In genomic region chr3:129575233-129575986, GRCh38 we compare ENCODE assay signal across 20 cellular contexts. TPM values are rescaled to one million over a fixed set of nuclear protein-coding genes. Genes with fewer than 3 reads are reported as not detected.
DNase-seq lines count a peak whose midpoint lies in the region; ATAC-seq and TF ChIP-seq lines count a peak whose summit lies in the region.
"Had no signal": no experiment of that assay in that cellular context is flagged by ENCODE, and none has a peak within 500 bp of the region (broad histone marks: within the 10 kb centered on the region; RNA-seq: fewer than 3 reads in every experiment).

No MANE protein-coding gene starts in this region.

- H3K9me3 ChIP-seq in CD4-positive, alpha-beta T cell (ENCODE audit: control insufficient read depth, low read length) = no peaks in the 10 kb centered on the region
- peaks cover 0 to 1% of the 10 kb centered on the region in 2 donors for H3K9me3 ChIP-seq in neuronal stem cell (replicated peaks in 1 of 2; ENCODE audit: control insufficient read depth in 2 of 2, insufficient read depth in 1 of 2, low read depth in 1 of 2, low read length in 2 of 2)
- H3K9me3 ChIP-seq: heart left ventricle, neutrophil had no signal

- peaks cover 0 to 8% of the 10 kb centered on the region in 2 donors for H3K4me1 ChIP-seq in neuronal stem cell (ENCODE audit: control insufficient read depth in 2 of 2, insufficient read depth in 1 of 2, low read depth in 1 of 2, low read length in 2 of 2)
- no peaks in the 10 kb centered on the region for H3K4me1 ChIP-seq in foreskin keratinocyte

- no peak overlapping the region for H3K4me3 ChIP-seq in neuronal stem cell (ENCODE audit: low read length in 2 of 2)
- H3K4me3 ChIP-seq: heart left ventricle had no signal

- peaks cover 0 to 30% of the 10 kb centered on the region in 2 donors for H3K36me3 ChIP-seq in neuronal stem cell (replicated peaks in 1 of 2; ENCODE audit: control insufficient read depth in 2 of 2, insufficient read depth in 2 of 2, low read length in 2 of 2)
- H3K36me3 ChIP-seq: neutrophil had no signal

- TF ChIP-seq CTCF in CD4-positive, alpha-beta T cell (IDR thresholded peaks at IDR 0.05) = no peak
- TF ChIP-seq CTCF in HFFc6 (IDR thresholded peaks at IDR 0.05) = peak; percentile 17; the same call in 1 of the 2 replicates
- no peak for TF ChIP-seq CTCF in chondrocyte (IDR thresholded peaks at IDR 0.05)
- TF ChIP-seq CTCF in foreskin keratinocyte (conservative IDR thresholded peaks at IDR 0.05) = no peak

- peak overlapping the region; percentile 59 for H2BK15ac ChIP-seq in neuronal stem cell (ENCODE audit: low read length)

- no peak overlapping the region for H3K9ac ChIP-seq in neuronal stem cell (ENCODE audit: low read depth, low read length, poor library complexity)

- H3K27ac Mint-ChIP-seq in CD4-positive, alpha-beta T cell = peak overlapping the region; percentile 97
- no peak overlapping the region for H3K27ac Mint-ChIP-seq in HFFc6
- peak overlapping the region; percentile 36 for H3K27ac Mint-ChIP-seq in chondrocyte (ENCODE audit: unreplicated experiment)
- H3K27ac Mint-ChIP-seq: activated naive CD8-positive, alpha-beta T cell treated with anti-CD3 and anti-CD28 coated beads for 36 hours had no signal

- peaks cover 26% of the 10 kb centered on the region for H3K4me1 Mint-ChIP-seq in CD4-positive, alpha-beta T cell (ENCODE audit: low read depth)
- H3K4me1 Mint-ChIP-seq in HFFc6 (ENCODE audit: low read depth) (no peaks in the 10 kb centered on the region), chondrocyte (ENCODE audit: low read depth) (no peaks in the 10 kb centered on the region)

- no peak for DNase-seq in CD4-positive, alpha-beta T cell
- DNase-seq in HFFc6 (no peak), chondrocyte (ENCODE audit: low spot score) (no peak), neuronal stem cell (ENCODE audit: low spot score) (no peak), foreskin keratinocyte (no peak), NCI-H345 (lab: John Stamatoyannopoulos, UW) (no peak)
- DNase-seq: activated CD4-positive, alpha-beta memory T cell treated with anti-CD3 and anti-CD28 coated beads, Interleukin-2, amount 10 ng/mL, durations not matched to agents 7 days and 5 days; activated naive CD8-positive, alpha-beta T cell treated with anti-CD3 and anti-CD28 coated beads for 36 hours; activated T-cell treated with anti-CD3 and anti-CD28 coated beads, Interleukin-2, amount 50 U/mL, for 24 hours; DMS153; mesendoderm; NCI-H1092; NCI-H2107; retina had no signal

- WGBS in neuronal stem cell (ENCODE audit: extremely low coverage in 2 of 2, insufficient read length in 2 of 2, insufficient replicate concordance in 1 of 2), 2 donors = no CpG with 5 or more reads among the region's 19 CpGs

- H2BK5ac ChIP-seq in neuronal stem cell (ENCODE audit: low read length) = peak overlapping the region; percentile 43

- no peak overlapping the region for H3K4ac ChIP-seq in neuronal stem cell (ENCODE audit: low read length)

- peak overlapping the region; percentile 93 for H2AK5ac ChIP-seq in neuronal stem cell (ENCODE audit: low read depth, low read length)

- H2AFZ ChIP-seq in neuronal stem cell (ENCODE audit: low read length) = no peak overlapping the region

- no peaks in the 10 kb centered on the region for H3K36me3 Mint-ChIP-seq in CD4-positive, alpha-beta T cell (ENCODE audit: low read depth)
- H3K36me3 Mint-ChIP-seq in HFFc6 (ENCODE audit: low read depth) (no peaks in the 10 kb centered on the region), chondrocyte (ENCODE audit: low read depth) (peaks cover 27% of the 10 kb centered on the region)
- H3K36me3 Mint-ChIP-seq: activated naive CD8-positive, alpha-beta T cell treated with anti-CD3 and anti-CD28 coated beads for 36 hours had no signal

- H3K4me3 Mint-ChIP-seq in CD4-positive, alpha-beta T cell = no peak overlapping the region
- H3K4me3 Mint-ChIP-seq in HFFc6 (no peak overlapping the region), chondrocyte (ENCODE audit: unreplicated experiment) (no peak overlapping the region)
- H3K4me3 Mint-ChIP-seq: activated CD4-positive, alpha-beta memory T cell treated with anti-CD3 and anti-CD28 coated beads, Interleukin-2, amount 10 ng/mL, durations not matched to agents 7 days and 5 days; activated naive CD8-positive, alpha-beta T cell treated with anti-CD3 and anti-CD28 coated beads for 36 hours; activated T-cell treated with anti-CD3 and anti-CD28 coated beads, Interleukin-2, amount 50 U/mL, for 24 hours had no signal

- peak overlapping the region; percentile 82 for H3K14ac ChIP-seq in neuronal stem cell (ENCODE audit: low read length)

- peak overlapping the region; percentile 78 for H3K18ac ChIP-seq in neuronal stem cell (ENCODE audit: low read length)

- H3K27me3 Mint-ChIP-seq in CD4-positive, alpha-beta T cell = no peaks in the 10 kb centered on the region
- H3K27me3 Mint-ChIP-seq in HFFc6 (ENCODE audit: insufficient read depth) (peaks cover 2% of the 10 kb centered on the region), chondrocyte (ENCODE audit: low read depth) (no peaks in the 10 kb centered on the region)
- H3K27me3 Mint-ChIP-seq: activated CD4-positive, alpha-beta memory T cell treated with anti-CD3 and anti-CD28 coated beads, Interleukin-2, amount 10 ng/mL, durations not matched to agents 7 days and 5 days; activated naive CD8-positive, alpha-beta T cell treated with anti-CD3 and anti-CD28 coated beads for 36 hours; activated T-cell treated with anti-CD3 and anti-CD28 coated beads, Interleukin-2, amount 50 U/mL, for 24 hours had no signal

- POLR2A ChIA-PET in CD4-positive, alpha-beta T cell (lab: Charles Lee) = interaction anchor here (3.0 to 3.4 kb wide), 3 partner anchors 18 to 135 kb away, joined by 19 to 45 read pairs (median 31); partner anchors contain the start of genes IFT122, MBD4 and PLXND1

- no peak overlapping the region for H4K8ac ChIP-seq in neuronal stem cell (ENCODE audit: low read depth, low read length)

- peak overlapping the region; percentile 69 for H4K91ac ChIP-seq in neuronal stem cell (ENCODE audit: low read depth, low read length, poor library complexity)

- intact Hi-C loops in CD4-positive, alpha-beta T cell (cut with DNase I, micrococcal nuclease) = no loop called here

- no peak overlapping the region for H3K23ac ChIP-seq in neuronal stem cell (ENCODE audit: low read depth, low read length, poor library complexity)

- no peaks in the 10 kb centered on the region for H3K79me1 ChIP-seq in neuronal stem cell (ENCODE audit: low read depth, low read length)

- H3K27me3 ChIP-seq in CD4-positive, alpha-beta T cell (ENCODE audit: control insufficient read depth, insufficient read depth, low read length) = no peaks in the 10 kb centered on the region
- H3K27me3 ChIP-seq in neuronal stem cell (ENCODE audit: control insufficient read depth in 3 of 3, insufficient read depth in 3 of 3, low read depth in 1 of 3, low read length in 3 of 3) (no peaks in the 10 kb centered on the region), foreskin keratinocyte (peaks cover 4% of the 10 kb centered on the region)
- H3K27me3 ChIP-seq: heart left ventricle, neutrophil had no signal

- no peak overlapping the region for H3K27ac ChIP-seq in CD4-positive, alpha-beta T cell (ENCODE audit: low read depth, low read length)
- H3K27ac ChIP-seq in neuronal stem cell (replicated peaks; ENCODE audit: low read length) (no peak overlapping the region), foreskin keratinocyte (no peak overlapping the region)
- H3K27ac ChIP-seq: neutrophil had no signal

- no peak for ATAC-seq in CD4-positive, alpha-beta T cell (ENCODE audit: poor library complexity)
- ATAC-seq in foreskin keratinocyte (no peak), HG03045 (IDR thresholded peaks at IDR 0.05; ENCODE audit: unreplicated experiment) (no peak)
- ATAC-seq: heart left ventricle had no signal

- H3K4me2 ChIP-seq in neuronal stem cell (ENCODE audit: insufficient read depth, low read length, poor library complexity, severe bottlenecking) = no peak overlapping the region

- peak overlapping the region; percentile 61 for H2BK120ac ChIP-seq in neuronal stem cell (ENCODE audit: low read depth, low read length)

- no peaks in the 10 kb centered on the region for H3K9me3 Mint-ChIP-seq in CD4-positive, alpha-beta T cell
- no peaks in the 10 kb centered on the region for H3K9me3 Mint-ChIP-seq in HFFc6
- no peaks in the 10 kb centered on the region for H3K9me3 Mint-ChIP-seq in chondrocyte (ENCODE audit: low read depth)
- H3K9me3 Mint-ChIP-seq: activated CD4-positive, alpha-beta memory T cell treated with anti-CD3 and anti-CD28 coated beads, Interleukin-2, amount 10 ng/mL, durations not matched to agents 7 days and 5 days; activated naive CD8-positive, alpha-beta T cell treated with anti-CD3 and anti-CD28 coated beads for 36 hours; activated T-cell treated with anti-CD3 and anti-CD28 coated beads, Interleukin-2, amount 50 U/mL, for 24 hours had no signal

- no peak overlapping the region for H2BK12ac ChIP-seq in neuronal stem cell (ENCODE audit: low read length)

- CTCF ChIA-PET in CD4-positive, alpha-beta T cell (lab: Charles Lee) = no interaction called here

RNA-seq across cellular contexts. Expression of gene PLXND1, which starts 31.1 kb away (rescaled TPM):
- total RNA-seq in CD4-positive, alpha-beta T cell = 10 to 100 TPM; 61.7 to 62.5 TPM
- 100 to 1,000 TPM in 5 of 6 experiments, 10 to 100 TPM in 1; 86.7 to 118 (median 108) TPM for total RNA-seq in HFFc6 (2021; fragmentation: NEBNext Ultra II Directional; extraction: Animal tissue kit (Norgen Biotek cat#: 25700))
- 267 to 284 TPM (median 270 TPM) in 3 replicates for total RNA-seq in chondrocyte
- polyA plus RNA-seq in neuronal stem cell (2013, experiment 1 of 2) = 43.7 TPM
- 41.8 TPM for polyA plus RNA-seq in neuronal stem cell (2013, experiment 2 of 2)
- 1.8 and 3.1 TPM in 2 replicates for total RNA-seq in foreskin keratinocyte
- polyA plus RNA-seq in foreskin keratinocyte = 1.3 and 2.5 TPM in 2 replicates

RNA-seq across cellular contexts. Expression of gene H1-8, which starts 32.4 kb away (rescaled TPM):
- total RNA-seq in CD4-positive, alpha-beta T cell = not detected
- not detected for total RNA-seq in HFFc6 (2021; fragmentation: NEBNext Ultra II Directional; extraction: Animal tissue kit (Norgen Biotek cat#: 25700))
- not detected in 3 replicates for total RNA-seq in chondrocyte
- polyA plus RNA-seq in neuronal stem cell (2013, experiment 1 of 2) = not detected
- polyA plus RNA-seq in neuronal stem cell (2013, experiment 2 of 2) = not detected
- not detected in 2 replicates for total RNA-seq in foreskin keratinocyte
- polyA plus RNA-seq in foreskin keratinocyte = not detected in 2 replicates
- total RNA-seq: activated CD4-positive, alpha-beta memory T cell treated with anti-CD3 and anti-CD28 coated beads, Interleukin-2, amount 10 ng/mL, durations not matched to agents 7 days and 5 days; activated naive CD8-positive, alpha-beta T cell treated with anti-CD3 and anti-CD28 coated beads for 36 hours; fibroblast of lung; H4; heart left ventricle; RPMI7951 had no signal
- polyA plus RNA-seq: fibroblast of lung, heart left ventricle had no signal

RNA-seq across cellular contexts. Expression of gene RHO, which starts 47.0 kb away (rescaled TPM):
- not detected for total RNA-seq in CD4-positive, alpha-beta T cell
- total RNA-seq in HFFc6 (2021; fragmentation: NEBNext Ultra II Directional; extraction: Animal tissue kit (Norgen Biotek cat#: 25700)) = not detected
- not detected in 3 replicates for total RNA-seq in chondrocyte
- 0.06 TPM for polyA plus RNA-seq in neuronal stem cell (2013, experiment 1 of 2)
- polyA plus RNA-seq in neuronal stem cell (2013, experiment 2 of 2) = 0.01 TPM
- not detected in 2 replicates for total RNA-seq in foreskin keratinocyte
- polyA plus RNA-seq in foreskin keratinocyte = not detected in 2 replicates
- total RNA-seq: activated CD4-positive, alpha-beta memory T cell treated with anti-CD3 and anti-CD28 coated beads, Interleukin-2, amount 10 ng/mL, durations not matched to agents 7 days and 5 days; activated naive CD8-positive, alpha-beta T cell treated with anti-CD3 and anti-CD28 coated beads for 36 hours; fibroblast of lung; H4; heart left ventricle; RPMI7951 had no signal
- polyA plus RNA-seq: fibroblast of lung had no signal

Comparison
In these comparisons a context has a peak if more than half of its experiments do, and no peak if none do; other contexts are left out.
1. RNA of gene PLXND1, which starts 31.1 kb away (total RNA-seq): 267 to 284 TPM in chondrocyte, 86.7 to 118 TPM in HFFc6 and 61.7 to 62.5 TPM in CD4-positive, alpha-beta T cell; 1.8 to 3.1 TPM in foreskin keratinocyte; every median in the first group is over 10 times any median in the second.